Comparison of ENCODE assay signal across 17 cellular contexts in the genomic region with DNA sequence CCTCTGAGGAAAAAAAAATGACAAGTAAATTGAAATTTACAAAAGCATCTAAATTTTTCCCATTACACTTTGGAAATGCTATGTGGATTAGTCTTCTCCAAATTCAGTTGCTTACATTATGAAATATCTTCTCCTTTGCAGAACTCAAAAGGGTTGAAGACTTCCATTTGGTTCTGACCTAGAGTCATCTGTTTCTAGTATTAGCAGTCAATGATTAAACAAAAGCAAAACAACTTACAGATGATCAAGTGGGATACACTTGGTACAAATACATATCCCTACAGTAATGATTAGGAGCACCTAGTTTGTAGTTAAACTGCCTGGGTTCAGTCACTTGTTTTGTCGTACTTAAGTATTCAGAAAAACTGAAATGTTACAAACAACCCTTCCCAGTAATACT.
DNase-seq lines count a peak whose midpoint lies in the region; ATAC-seq, FAIRE-seq and TF ChIP-seq lines count a peak whose summit lies in the region.
"Had no signal": no experiment of that assay in that cellular context is flagged by ENCODE, and none has a peak within 500 bp of the region (broad histone marks: within the 10 kb centered on the region; RNA-seq: fewer than 3 reads in every experiment).

No MANE protein-coding gene starts in this region.

- H3K4me3 ChIP-seq in A549 (no peak overlapping the region), endocrine pancreas (ENCODE audit: control insufficient read depth, insufficient read depth, low read length) (peak overlapping the region; percentile 94), rectal smooth muscle tissue (ENCODE audit: low read length) (no peak overlapping the region)

- H3K9ac ChIP-seq in endocrine pancreas (ENCODE audit: control insufficient read depth, insufficient read depth, low read length) = no peak overlapping the region
- no peak overlapping the region for H3K9ac ChIP-seq in rectal smooth muscle tissue (ENCODE audit: low read length)

- TF ChIP-seq RAD21 in A549 (conservative IDR thresholded peaks at IDR 0.05 in 1 of 2, IDR thresholded peaks at IDR 0.05 in 1 of 2) = no peak

- no peak for FAIRE-seq in A549 (lab: Jason Lieb, UNC)
- FAIRE-seq in GM18507 (lab: Jason Lieb, UNC) = peak; percentile 50

- H3K27me3 ChIP-seq in endocrine pancreas (ENCODE audit: control insufficient read depth, insufficient read depth, low read length) = no peaks in the 10 kb centered on the region
- H3K27me3 ChIP-seq in rectal smooth muscle tissue (ENCODE audit: control insufficient read depth, insufficient read depth, low read length) = no peaks in the 10 kb centered on the region

- no peak for DNase-seq in A549 (ENCODE audit: low read depth in 1 of 2, low spot score in 1 of 2)
- DNase-seq in GM18507 (ENCODE audit: extremely low spot score, insufficient read length, low read depth) = no peak
- DNase-seq in erythroblast (lab: John Stamatoyannopoulos, UW) = no peak
- no peak for DNase-seq in pons (ENCODE audit: low spot score)
- DNase-seq in activated T-helper 2 cell treated with anti-CD3 and anti-CD28 coated beads, Interferon-gamma antibody, Interleukin-2, Interleukin-4, amounts not matched to agents 10 μg/mL and 5 μg/mL and 100 μg/mL, durations not matched to agents 14 hours and 24 hours and 36 hours (ENCODE audit: low spot score) = no peak
- no peak for DNase-seq in stimulated activated naive B cell treated with anti-CD40 and anti-IgM and Interleukin-4, amounts not matched to agents 10 μg/mL and 1 μg/mL and 100 μg/mL, for 72 hours
- DNase-seq: AML-193; DMS53; H7; head of caudate nucleus; kidney; NCI-H1092; stimulated activated CD4-positive, alpha-beta T cell treated with anti-CD3 and anti-CD28 coated beads, Interleukin-4, amount 100 ng/mL, for 24 hours had no signal

- peaks cover 70% of the 10 kb centered on the region for H3K4me1 ChIP-seq in A549
- H3K4me1 ChIP-seq in endocrine pancreas (ENCODE audit: control insufficient read depth, insufficient read depth, low read length) = peaks cover 40% of the 10 kb centered on the region
- H3K4me1 ChIP-seq in rectal smooth muscle tissue (ENCODE audit: control insufficient read depth, insufficient read depth, low read length) = peaks cover 49% of the 10 kb centered on the region

- no peak for TF ChIP-seq EP300 in A549 (IDR thresholded peaks at IDR 0.05)

- no peak for ATAC-seq in A549
- ATAC-seq in stimulated activated naive B cell treated with anti-CD40 and anti-IgM and Interleukin-4, amounts not matched to agents 10 μg/mL and 1 μg/mL and 100 μg/mL, for 72 hours (replicated peaks) = no peak
- ATAC-seq: activated naive CD4-positive, alpha-beta T cell treated with anti-CD3 and anti-CD28 coated beads, Interleukin-2, amount 50 U/mL, for 72 hours had no signal

- WGBS in A549 (ENCODE audit: missing lambda C conversion rate) = 91% methylated on average over 1 of the region's 1 CpG

- H3K27ac Mint-ChIP-seq in activated T-helper 2 cell treated with anti-CD3 and anti-CD28 coated beads, Interferon-gamma antibody, Interleukin-2, Interleukin-4, amounts not matched to agents 10 μg/mL and 5 μg/mL and 100 μg/mL, durations not matched to agents 14 hours and 24 hours and 36 hours = no peak overlapping the region
- H3K27ac Mint-ChIP-seq in stimulated activated naive B cell treated with anti-CD40 and anti-IgM and Interleukin-4, amounts not matched to agents 10 μg/mL and 1 μg/mL and 100 μg/mL, for 72 hours = no peak overlapping the region

- TF ChIP-seq POLR2A in A549 (IDR thresholded peaks at IDR 0.05; ENCODE audit: low read length) (no peak), erythroblast (IDR thresholded peaks at IDR 0.05; ENCODE audit: low read length) (no peak)

- peaks cover 49% of the 10 kb centered on the region for H3K4me1 Mint-ChIP-seq in activated T-helper 2 cell treated with anti-CD3 and anti-CD28 coated beads, Interferon-gamma antibody, Interleukin-2, Interleukin-4, amounts not matched to agents 10 μg/mL and 5 μg/mL and 100 μg/mL, durations not matched to agents 14 hours and 24 hours and 36 hours (ENCODE audit: low read depth)
- H3K4me1 Mint-ChIP-seq in stimulated activated naive B cell treated with anti-CD40 and anti-IgM and Interleukin-4, amounts not matched to agents 10 μg/mL and 1 μg/mL and 100 μg/mL, for 72 hours = peaks cover 38 to 52% of the 10 kb centered on the region in 2 donors

- POLR2A ChIA-PET in A549 (lab: Yijun Ruan, JAX) = no interaction called here

- peaks cover 13% of the 10 kb centered on the region for H3K36me3 Mint-ChIP-seq in activated T-helper 2 cell treated with anti-CD3 and anti-CD28 coated beads, Interferon-gamma antibody, Interleukin-2, Interleukin-4, amounts not matched to agents 10 μg/mL and 5 μg/mL and 100 μg/mL, durations not matched to agents 14 hours and 24 hours and 36 hours (ENCODE audit: low read depth)
- peaks cover 24 to 33% of the 10 kb centered on the region in 2 donors for H3K36me3 Mint-ChIP-seq in stimulated activated naive B cell treated with anti-CD40 and anti-IgM and Interleukin-4, amounts not matched to agents 10 μg/mL and 1 μg/mL and 100 μg/mL, for 72 hours

- TF ChIP-seq CTCF in A549 (IDR thresholded peaks at IDR 0.05) = no peak

- CTCF ChIA-PET in A549 (lab: Yijun Ruan, JAX) = no interaction called here

- no peaks in the 10 kb centered on the region for H3K9me3 ChIP-seq in A549
- no peaks in the 10 kb centered on the region for H3K9me3 ChIP-seq in endocrine pancreas (ENCODE audit: control insufficient read depth, low read length)

- no peaks in the 10 kb centered on the region for H3K27me3 Mint-ChIP-seq in activated T-helper 2 cell treated with anti-CD3 and anti-CD28 coated beads, Interferon-gamma antibody, Interleukin-2, Interleukin-4, amounts not matched to agents 10 μg/mL and 5 μg/mL and 100 μg/mL, durations not matched to agents 14 hours and 24 hours and 36 hours (ENCODE audit: low read depth)
- H3K27me3 Mint-ChIP-seq in stimulated activated naive B cell treated with anti-CD40 and anti-IgM and Interleukin-4, amounts not matched to agents 10 μg/mL and 1 μg/mL and 100 μg/mL, for 72 hours = no peaks in the 10 kb centered on the region
- H3K27me3 Mint-ChIP-seq: central memory CD8-positive, alpha-beta T cell had no signal

- intact Hi-C loops in activated T-helper 2 cell treated with anti-CD3 and anti-CD28 coated beads, Interferon-gamma antibody, Interleukin-2, Interleukin-4, amounts not matched to agents 10 μg/mL and 5 μg/mL and 100 μg/mL, durations not matched to agents 14 hours and 24 hours and 36 hours (cut with micrococcal nuclease) = loop anchor here (5.0 kb wide), 1 partner anchor 48 kb away; no protein-coding TSS in a partner anchor

- H3K4me2 ChIP-seq in A549 = peak overlapping the region; percentile 53; the same call in 1 of the 3 replicates

- H3K36me3 ChIP-seq in endocrine pancreas (ENCODE audit: control insufficient read depth, insufficient read depth, low read length) (no peaks in the 10 kb centered on the region), rectal smooth muscle tissue (ENCODE audit: control insufficient read depth, insufficient read depth, low read length) (no peaks in the 10 kb centered on the region)

- H3K4me3 Mint-ChIP-seq in activated T-helper 2 cell treated with anti-CD3 and anti-CD28 coated beads, Interferon-gamma antibody, Interleukin-2, Interleukin-4, amounts not matched to agents 10 μg/mL and 5 μg/mL and 100 μg/mL, durations not matched to agents 14 hours and 24 hours and 36 hours (ENCODE audit: low read depth) = no peak overlapping the region
- no peak overlapping the region for H3K4me3 Mint-ChIP-seq in stimulated activated naive B cell treated with anti-CD40 and anti-IgM and Interleukin-4, amounts not matched to agents 10 μg/mL and 1 μg/mL and 100 μg/mL, for 72 hours
- H3K4me3 Mint-ChIP-seq: central memory CD8-positive, alpha-beta T cell had no signal

- no peaks in the 10 kb centered on the region for H3K9me3 Mint-ChIP-seq in activated T-helper 2 cell treated with anti-CD3 and anti-CD28 coated beads, Interferon-gamma antibody, Interleukin-2, Interleukin-4, amounts not matched to agents 10 μg/mL and 5 μg/mL and 100 μg/mL, durations not matched to agents 14 hours and 24 hours and 36 hours
- H3K9me3 Mint-ChIP-seq in stimulated activated naive B cell treated with anti-CD40 and anti-IgM and Interleukin-4, amounts not matched to agents 10 μg/mL and 1 μg/mL and 100 μg/mL, for 72 hours = peaks cover 0 to 1% of the 10 kb centered on the region in 2 donors
- H3K9me3 Mint-ChIP-seq: activated naive CD4-positive, alpha-beta T cell treated with anti-CD3 and anti-CD28 coated beads, Interleukin-2, amount 50 U/mL, for 72 hours; central memory CD8-positive, alpha-beta T cell had no signal

- peak overlapping the region in 1 of 2 experiments; percentile 60; a peak in 1 of 6 replicates for H3K27ac ChIP-seq in A549
- peak overlapping the region; percentile 63 for H3K27ac ChIP-seq in rectal smooth muscle tissue (ENCODE audit: low read depth, low read length)

TF ChIP-seq in A549, 52 proteins besides CTCF, POLR2A, EP300 and RAD21:
- TF ChIP-seq HOXB5 (CRISPR knock-in tag; IDR thresholded peaks at IDR 0.05) (no peak), ZC3H11A (IDR thresholded peaks at IDR 0.05) (no peak), CBX8 (IDR thresholded peaks at IDR 0.05) (no peak)
